1 cellular context compared by ENCODE assay signal in genomic region chr14:21238823-21239518, GRCh38.
TF ChIP-seq lines count a peak whose summit lies in the region.

No MANE protein-coding gene starts in this region.

TF ChIP-seq in SK-N-SH treated with all-trans-retinoic acid at 6 μM for 48 hours, 23 proteins besides CTCF, POLR2A, EP300 and RAD21 (continued from another document):
- TF ChIP-seq, protein P1, sequence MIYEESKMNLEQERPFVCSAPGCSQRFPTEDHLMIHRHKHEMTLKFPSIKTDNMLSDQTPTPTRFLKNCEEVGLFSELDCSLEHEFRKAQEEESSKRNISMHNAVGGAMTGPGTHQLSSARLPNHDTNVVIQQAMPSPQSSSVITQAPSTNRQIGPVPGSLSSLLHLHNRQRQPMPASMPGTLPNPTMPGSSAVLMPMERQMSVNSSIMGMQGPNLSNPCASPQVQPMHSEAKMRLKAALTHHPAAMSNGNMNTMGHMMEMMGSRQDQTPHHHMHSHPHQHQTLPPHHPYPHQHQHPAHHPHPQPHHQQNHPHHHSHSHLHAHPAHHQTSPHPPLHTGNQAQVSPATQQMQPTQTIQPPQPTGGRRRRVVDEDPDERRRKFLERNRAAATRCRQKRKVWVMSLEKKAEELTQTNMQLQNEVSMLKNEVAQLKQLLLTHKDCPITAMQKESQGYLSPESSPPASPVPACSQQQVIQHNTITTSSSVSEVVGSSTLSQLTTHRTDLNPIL (CRISPR knock-in tag; IDR thresholded peaks at IDR 0.05; ENCODE audit: low read depth) = no peak
- TF ChIP-seq GLIS3 (CRISPR knock-in tag; IDR thresholded peaks at IDR 0.05) (no peak), ESRRG (CRISPR knock-in tag; IDR thresholded peaks at IDR 0.05) (no peak), BACH2 (CRISPR knock-in tag; IDR thresholded peaks at IDR 0.05; ENCODE audit: borderline replicate concordance) (no peak)
- TF ChIP-seq, protein P2, sequence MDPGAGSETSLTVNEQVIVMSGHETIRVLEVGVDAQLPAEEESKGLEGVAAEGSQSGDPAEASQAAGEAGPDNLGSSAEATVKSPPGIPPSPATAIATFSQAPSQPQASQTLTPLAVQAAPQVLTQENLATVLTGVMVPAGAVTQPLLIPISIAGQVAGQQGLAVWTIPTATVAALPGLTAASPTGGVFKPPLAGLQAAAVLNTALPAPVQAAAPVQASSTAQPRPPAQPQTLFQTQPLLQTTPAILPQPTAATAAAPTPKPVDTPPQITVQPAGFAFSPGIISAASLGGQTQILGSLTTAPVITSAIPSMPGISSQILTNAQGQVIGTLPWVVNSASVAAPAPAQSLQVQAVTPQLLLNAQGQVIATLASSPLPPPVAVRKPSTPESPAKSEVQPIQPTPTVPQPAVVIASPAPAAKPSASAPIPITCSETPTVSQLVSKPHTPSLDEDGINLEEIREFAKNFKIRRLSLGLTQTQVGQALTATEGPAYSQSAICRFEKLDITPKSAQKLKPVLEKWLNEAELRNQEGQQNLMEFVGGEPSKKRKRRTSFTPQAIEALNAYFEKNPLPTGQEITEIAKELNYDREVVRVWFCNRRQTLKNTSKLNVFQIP (CRISPR knock-in tag; IDR thresholded peaks at IDR 0.05; ENCODE audit: borderline replicate concordance, low read depth) = no peak
